Comparison of ENCODE assay signal across 8 cellular contexts in the genomic region with DNA sequence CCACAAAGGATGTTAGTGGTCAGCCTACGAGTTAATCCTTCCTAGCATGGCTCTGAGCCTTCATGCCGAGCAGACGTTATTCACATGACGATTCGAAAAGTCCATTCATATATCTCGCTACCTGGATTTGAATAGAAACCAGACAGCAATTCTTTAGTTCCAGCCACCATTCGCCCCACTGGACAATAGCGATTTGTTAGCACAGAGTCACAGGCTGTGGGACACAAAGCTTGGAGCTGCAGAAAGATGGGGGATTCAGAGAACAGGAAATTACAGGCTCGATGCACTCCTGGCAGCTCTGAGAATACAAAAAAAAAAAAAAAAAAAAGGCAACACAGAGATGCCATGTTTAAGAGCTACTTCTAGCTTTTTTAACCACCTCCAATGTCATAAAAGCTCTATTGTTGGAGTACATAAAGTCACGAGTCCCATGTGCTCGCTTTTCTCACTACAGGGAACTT.
A peak's percentile ranks its signal among the peaks of the same experiment; 100 is the strongest.
DNase-seq lines count a peak whose midpoint lies in the region; ATAC-seq and TF ChIP-seq lines count a peak whose summit lies in the region.

No MANE protein-coding gene starts in this region.

- ATAC-seq in HG03025 (IDR thresholded peaks at IDR 0.05; ENCODE audit: low FRiP score, unreplicated experiment) (no peak), HG02610 (IDR thresholded peaks at IDR 0.05; ENCODE audit: unreplicated experiment) (no peak)

- no peak for TF ChIP-seq CTCF in AG04450 (IDR thresholded peaks at IDR 0.05; ENCODE audit: low read depth, low read length)
- no peak for TF ChIP-seq CTCF in GM12864 (IDR thresholded peaks at IDR 0.05; ENCODE audit: low read depth, low read length, missing control alignments)

- H3K36me3 ChIP-seq in iPS DF 6.9 (ENCODE audit: control insufficient read depth, insufficient read depth, low read length) = no peaks in the 10 kb centered on the region

- peak overlapping the region; percentile 71 for H3K4me3 ChIP-seq in AG04450 (ENCODE audit: low read depth, low read length)
- peak overlapping the region; percentile 53 for H3K4me3 ChIP-seq in GM12864 (ENCODE audit: low read depth, low read length)
- peak overlapping the region; percentile 27; the same call in 1 of the 2 replicates for H3K4me3 ChIP-seq in iPS DF 6.9 (ENCODE audit: low read length)
- H3K4me3 ChIP-seq in skeletal muscle cell (ENCODE audit: low read depth, low read length) = peak overlapping the region; percentile 66

- H3K4me1 ChIP-seq in iPS DF 6.9 (ENCODE audit: control insufficient read depth, insufficient read depth, low read length) = peaks cover 3% of the 10 kb centered on the region; the same call in 1 of the 2 replicates

- H3K9me3 ChIP-seq in AG04450 (ENCODE audit: control insufficient read depth, insufficient read depth, low read length) = no peaks in the 10 kb centered on the region
- H3K9me3 ChIP-seq in iPS DF 6.9 (ENCODE audit: control insufficient read depth, insufficient read depth, low read length) = no peaks in the 10 kb centered on the region

- no CpG with 5 or more reads among the region's 11 CpGs for WGBS in iPS DF 6.9 (ENCODE audit: insufficient coverage, insufficient read length)

- CTCF ChIA-PET in AG04450 (lab: Charles Lee) = interaction anchor here (0.8 to 4.2 kb wide), 7 partner anchors 42 to 124 kb away, joined by 3 to 19 read pairs (median 5); no protein-coding TSS in a partner anchor

- no peaks in the 10 kb centered on the region for H3K27me3 ChIP-seq in AG04450 (ENCODE audit: control insufficient read depth, insufficient read depth, low read length)
- no peaks in the 10 kb centered on the region for H3K27me3 ChIP-seq in iPS DF 6.9 (ENCODE audit: control insufficient read depth, insufficient read depth, low read length)

- H3K27ac ChIP-seq in AG04450 (ENCODE audit: low read depth, low read length) (peak overlapping the region; percentile 62), iPS DF 6.9 (ENCODE audit: low read length) (no peak overlapping the region)

- DNase-seq in AG04450 (ENCODE audit: low read depth, low spot score) = no peak
- DNase-seq in GM12864 (ENCODE audit: low read depth) = no peak
- DNase-seq in NCI-H460 (ENCODE audit: extremely low read depth, low read depth) = peak; percentile 36
- DNase-seq in amygdala (lab: John Stamatoyannopoulos, UW) = peak in 46 of 56 donors; percentile 2 to 71 (median 26)
- DNase-seq in iPS DF 6.9 (ENCODE audit: low read depth, low spot score) = no peak
- peak; percentile 17 for DNase-seq in skeletal muscle cell (ENCODE audit: low read depth)

- POLR2A ChIA-PET in AG04450 (lab: Yijun Ruan, JAX) = interaction anchor here (1.6 to 2.8 kb wide), 3 partner anchors 10 to 51 kb away, joined by 3 to 17 read pairs (median 4); no protein-coding TSS in a partner anchor

Comparison
In these comparisons a context has a peak if more than half of its experiments do, and no peak if none do; other contexts are left out.
1. DNase-seq: peak in NCI-H460 (single experiment), amygdala (46 of 56) and skeletal muscle cell (single experiment); none in AG04450 (single experiment), GM12864 (single experiment) and iPS DF 6.9 (single experiment).
2. Peak in every context shown above with its lines, with median percentiles within 50 percentile points of each other: H3K4me3 ChIP-seq.